30 cellular contexts compared by ENCODE assay signal in the genomic region with DNA sequence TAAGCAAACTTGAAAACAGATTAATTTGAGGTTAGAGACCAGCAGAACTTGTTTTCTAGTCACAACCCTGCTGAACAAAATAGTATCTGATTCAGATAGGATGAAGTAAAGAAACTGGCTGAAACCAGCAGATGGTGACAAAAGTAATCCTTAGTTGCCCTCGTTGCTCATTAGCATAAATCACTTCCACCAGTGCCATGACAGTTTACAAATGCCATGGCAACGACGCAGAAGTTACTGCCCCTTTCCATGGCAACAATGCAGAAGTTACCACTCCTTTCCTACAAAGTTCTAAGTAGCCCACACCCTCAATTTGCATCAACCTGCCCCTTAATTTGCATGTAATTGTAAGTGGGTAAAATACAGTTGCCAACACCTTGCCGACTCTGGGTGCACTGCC. TPM values are rescaled to one million over a fixed set of nuclear protein-coding genes. Genes with fewer than 3 reads are reported as not detected.
A peak's percentile ranks its signal among the peaks of the same experiment; 100 is the strongest.
DNase-seq lines count a peak whose midpoint lies in the region; ATAC-seq and TF ChIP-seq lines count a peak whose summit lies in the region.
"Had no signal": no experiment of that assay in that cellular context is flagged by ENCODE, and none has a peak within 500 bp of the region (broad histone marks: within the 10 kb centered on the region; RNA-seq: fewer than 3 reads in every experiment).

No MANE protein-coding gene starts in this region.

- H3K4me3 Mint-ChIP-seq in CD14-positive monocyte: no peak overlapping the region
- H3K4me3 Mint-ChIP-seq in natural killer cell treated with Interleukin-12 subunit alpha and Interleukin-12 subunit beta and Interleukin-15 and Interleukin-18, amount 100 ng/mL, for 72 hours: no peak overlapping the region
- H3K4me3 Mint-ChIP-seq: activated naive CD4-positive, alpha-beta T cell treated with anti-CD3 and anti-CD28 coated beads, Interleukin-2, amount 50 U/mL, for 24 hours; activated T-helper 1 cell treated with anti-CD3 and anti-CD28 coated beads, Interleukin-12 subunit alpha, Interleukin-12 subunit beta, Interleukin-2, Interleukin-4 antibody, amounts not matched to agents 30 ng/mL and 10 ng/mL and 1 ng/mL, durations not matched to agents 14 hours and 24 hours and 36 hours; mesothelial cell of epicardium; natural killer cell had no signal

- intact Hi-C loops in CD14-positive monocyte (cut with micrococcal nuclease): no loop called here

- H3K36me3 Mint-ChIP-seq in CD14-positive monocyte: no peaks in the 10 kb centered on the region
- H3K36me3 Mint-ChIP-seq in natural killer cell treated with Interleukin-12 subunit alpha and Interleukin-12 subunit beta and Interleukin-15 and Interleukin-18, amount 100 ng/mL, for 72 hours: no peaks in the 10 kb centered on the region
- H3K36me3 Mint-ChIP-seq: mesothelial cell of epicardium, natural killer cell had no signal

- H3K27ac Mint-ChIP-seq in CD14-positive monocyte: peak overlapping the region in 1 of 7 donors; percentile 50
- no peak overlapping the region for H3K27ac Mint-ChIP-seq in natural killer cell treated with Interleukin-12 subunit alpha and Interleukin-12 subunit beta and Interleukin-15 and Interleukin-18, amount 100 ng/mL, for 72 hours
- H3K27ac Mint-ChIP-seq: activated naive CD4-positive, alpha-beta T cell treated with anti-CD3 and anti-CD28 coated beads, Interleukin-2, amount 50 U/mL, for 24 hours; activated T-helper 1 cell treated with anti-CD3 and anti-CD28 coated beads, Interleukin-12 subunit alpha, Interleukin-12 subunit beta, Interleukin-2, Interleukin-4 antibody, amounts not matched to agents 30 ng/mL and 10 ng/mL and 1 ng/mL, durations not matched to agents 14 hours and 24 hours and 36 hours; mesothelial cell of epicardium; natural killer cell had no signal

- in situ Hi-C loops in KBM-7 (cut with MboI; ENCODE audit: low pct_unique_long_range_greater_than_20kb, low sequenced_read_pairs): no loop called here

- peaks cover 0 to 8% (median 1%) of the 10 kb centered on the region in 7 donors for H3K9me3 Mint-ChIP-seq in CD14-positive monocyte
- H3K9me3 Mint-ChIP-seq in natural killer cell treated with Interleukin-12 subunit alpha and Interleukin-12 subunit beta and Interleukin-15 and Interleukin-18, amount 100 ng/mL, for 72 hours: no peaks in the 10 kb centered on the region
- H3K9me3 Mint-ChIP-seq: activated naive CD4-positive, alpha-beta T cell treated with anti-CD3 and anti-CD28 coated beads, Interleukin-2, amount 50 U/mL, for 24 hours; activated T-helper 1 cell treated with anti-CD3 and anti-CD28 coated beads, Interleukin-12 subunit alpha, Interleukin-12 subunit beta, Interleukin-2, Interleukin-4 antibody, amounts not matched to agents 30 ng/mL and 10 ng/mL and 1 ng/mL, durations not matched to agents 14 hours and 24 hours and 36 hours had no signal

- TF ChIP-seq CTCF in CD14-positive monocyte (IDR thresholded peaks at IDR 0.05): no peak

- H3K4me1 Mint-ChIP-seq in CD14-positive monocyte: peaks cover 7% of the 10 kb centered on the region
- peaks cover 17 to 28% of the 10 kb centered on the region in 2 donors for H3K4me1 Mint-ChIP-seq in natural killer cell treated with Interleukin-12 subunit alpha and Interleukin-12 subunit beta and Interleukin-15 and Interleukin-18, amount 100 ng/mL, for 72 hours (ENCODE audit: low read depth in 2 of 2)
- H3K4me1 Mint-ChIP-seq: mesothelial cell of epicardium had no signal

- DNase-seq in CD14-positive monocyte (ENCODE audit: low spot score) (peak; percentile 74), KBM-7 (peak; percentile 12), NCI-H82 treated with DMSO at 0.1 percent for 48 hours (lab: John Stamatoyannopoulos, UW; ENCODE audit: unreplicated experiment) (peak; percentile 12), iPS DF 19.7 (ENCODE audit: low read depth, low spot score) (peak; percentile 28)
- DNase-seq in activated naive CD4-positive, alpha-beta T cell (lab: John Stamatoyannopoulos, UW): no peak
- DNase-seq in stimulated activated CD4-positive, alpha-beta T cell treated with anti-CD3 and anti-CD28 coated beads, Interleukin-2, amount 100 ng/mL, for 24 hours: no peak
- DNase-seq in natural killer cell treated with Interleukin-12 subunit alpha and Interleukin-12 subunit beta and Interleukin-15 and Interleukin-18, amount 100 ng/mL, for 72 hours (ENCODE audit: low spot score): no peak
- DNase-seq: activated CD4-positive, alpha-beta T cell treated with anti-CD3 and anti-CD28 coated beads, Interleukin-2, amount 50 U/mL, for 1 hour; C1 segment of cervical spinal cord; Calu3; colonic mucosa; effector memory CD4-positive, alpha-beta T cell; EL; foreskin keratinocyte; KG1; left lung; natural killer cell; NCI-H187; NK-92 treated with Interleukin-12 subunit alpha and Interleukin-12 subunit beta, amount 100 ng/mL, for 24 hours; stimulated activated CD4-positive, alpha-beta T cell treated with anti-CD3 and anti-CD28 coated beads, Interleukin-12 subunit alpha, Interleukin-12 subunit beta, amount 100 ng/mL, for 4 hours; stimulated activated CD4-positive, alpha-beta T cell treated with anti-CD3 and anti-CD28 coated beads, Interleukin-4, amount 100 ng/mL, for 4 hours; stimulated activated naive CD4-positive, alpha-beta T cell; T-helper 9 cell; uterus had no signal

- no peak for ATAC-seq in HG02610 (IDR thresholded peaks at IDR 0.05; ENCODE audit: unreplicated experiment)
- ATAC-seq in natural killer cell treated with Interleukin-12 subunit alpha and Interleukin-12 subunit beta and Interleukin-15 and Interleukin-18, amount 100 ng/mL, for 72 hours: no peak
- ATAC-seq: foreskin keratinocyte, HCT116, left lung, natural killer cell, Right ventricle myocardium inferior had no signal

- H3K27me3 Mint-ChIP-seq in CD14-positive monocyte (ENCODE audit: low read depth in 3 of 3): peaks cover 6 to 27% (median 14%) of the 10 kb centered on the region in 3 donors
- H3K27me3 Mint-ChIP-seq in natural killer cell treated with Interleukin-12 subunit alpha and Interleukin-12 subunit beta and Interleukin-15 and Interleukin-18, amount 100 ng/mL, for 72 hours: peaks cover 0 to 5% of the 10 kb centered on the region in 2 donors
- H3K27me3 Mint-ChIP-seq: activated naive CD4-positive, alpha-beta T cell treated with anti-CD3 and anti-CD28 coated beads, Interleukin-2, amount 50 U/mL, for 24 hours had no signal

RNA-seq across cellular contexts. Expression of gene SNRPB, which starts 23.7 kb away (rescaled TPM):
- 100 to 1,000 TPM; 183 to 213 TPM for polyA plus RNA-seq in CD14-positive monocyte
- total RNA-seq in natural killer cell treated with Interleukin-12 subunit alpha and Interleukin-12 subunit beta and Interleukin-15 and Interleukin-18, amount 100 ng/mL, for 72 hours: 100 to 1,000 TPM; 316 to 325 TPM

Comparison
In these comparisons a context has a peak if more than half of its experiments do, and no peak if none do; other contexts are left out.
1. DNase-seq: peak in CD14-positive monocyte (single experiment), KBM-7 (single experiment), NCI-H82 treated with DMSO at 0.1 percent for 48 hours (single experiment) and iPS DF 19.7 (single experiment); none in activated naive CD4-positive, alpha-beta T cell (0 of 4), stimulated activated CD4-positive, alpha-beta T cell treated with anti-CD3 and anti-CD28 coated beads, Interleukin-2, amount 100 ng/mL, for 24 hours (0 of 2) and natural killer cell treated with Interleukin-12 subunit alpha and Interleukin-12 subunit beta and Interleukin-15 and Interleukin-18, amount 100 ng/mL, for 72 hours (single experiment).